Comparison of ENCODE assay signal across 8 cellular contexts in genomic region chrX:88146577-88146976, GRCh38.
"Had no signal": no experiment of that assay in that cellular context is flagged by ENCODE, and none has a peak within 500 bp of the region (broad histone marks: within the 10 kb centered on the region; RNA-seq: fewer than 3 reads in every experiment).

No MANE protein-coding gene starts in this region.

- H3K9ac ChIP-seq: GM23248 had no signal

- H3K27ac ChIP-seq: GM23248 had no signal

- DNase-seq: GM23248, GOT3, H7, HFFc6, KG1 had no signal

- H3K4me1 ChIP-seq: HAP-1 had no signal

- FAIRE-seq: HTR-8/SVneo had no signal

- H3K4me3 ChIP-seq: GM23248, HAP-1 had no signal

- H3K36me3 ChIP-seq: HAP-1 had no signal

- H3K9me3 ChIP-seq: HAP-1 had no signal

- ATAC-seq: HCT116 had no signal

- H2AFZ ChIP-seq: GM23248 had no signal
